1 cellular context compared by ENCODE assay signal in genomic region chr2:128303095-128303791, GRCh38.
TF ChIP-seq lines count a peak whose summit lies in the region.

No MANE protein-coding gene starts in this region.

TF ChIP-seq in IMR-90, 13 proteins besides CTCF, POLR2A, EP300 and RAD21 (continued from another document):
- TF ChIP-seq RCOR1 (IDR thresholded peaks at IDR 0.05; ENCODE audit: insufficient replicate concordance, low read length): no peak
- no peak for TF ChIP-seq MAZ (IDR thresholded peaks at IDR 0.05; ENCODE audit: borderline replicate concordance, low read depth, low read length)
- TF ChIP-seq MXI1 (IDR thresholded peaks at IDR 0.05; ENCODE audit: borderline replicate concordance, low read depth, low read length): no peak
- no peak for TF ChIP-seq NFE2L2 (IDR thresholded peaks at IDR 0.05; ENCODE audit: low read depth, low read length)
- TF ChIP-seq CEBPB (IDR thresholded peaks at IDR 0.05; ENCODE audit: low read depth, low read length): no peak
- TF ChIP-seq MAFK (IDR thresholded peaks at IDR 0.05; ENCODE audit: low read depth, low read length): no peak
- TF ChIP-seq CHD1 (IDR thresholded peaks at IDR 0.05; ENCODE audit: low read depth, low read length): no peak
- TF ChIP-seq SMC3 (IDR thresholded peaks at IDR 0.05; ENCODE audit: low read depth, low read length): no peak
- TF ChIP-seq FOS (IDR thresholded peaks at IDR 0.05; ENCODE audit: low read depth, low read length): no peak
- no peak for TF ChIP-seq BHLHE40 (IDR thresholded peaks at IDR 0.05; ENCODE audit: low read depth, low read length)
- no peak for TF ChIP-seq USF2 (IDR thresholded peaks at IDR 0.05; ENCODE audit: low read depth, low read length)
